1 cellular context compared by ENCODE assay signal in genomic region chr10:104327745-104328635, GRCh38.
TF ChIP-seq lines count a peak whose summit lies in the region.

No MANE protein-coding gene starts in this region.

TF ChIP-seq in GM23338, 12 proteins besides CTCF, POLR2A, EP300 and RAD21 (continued from another document):
- TF ChIP-seq, protein P1, sequence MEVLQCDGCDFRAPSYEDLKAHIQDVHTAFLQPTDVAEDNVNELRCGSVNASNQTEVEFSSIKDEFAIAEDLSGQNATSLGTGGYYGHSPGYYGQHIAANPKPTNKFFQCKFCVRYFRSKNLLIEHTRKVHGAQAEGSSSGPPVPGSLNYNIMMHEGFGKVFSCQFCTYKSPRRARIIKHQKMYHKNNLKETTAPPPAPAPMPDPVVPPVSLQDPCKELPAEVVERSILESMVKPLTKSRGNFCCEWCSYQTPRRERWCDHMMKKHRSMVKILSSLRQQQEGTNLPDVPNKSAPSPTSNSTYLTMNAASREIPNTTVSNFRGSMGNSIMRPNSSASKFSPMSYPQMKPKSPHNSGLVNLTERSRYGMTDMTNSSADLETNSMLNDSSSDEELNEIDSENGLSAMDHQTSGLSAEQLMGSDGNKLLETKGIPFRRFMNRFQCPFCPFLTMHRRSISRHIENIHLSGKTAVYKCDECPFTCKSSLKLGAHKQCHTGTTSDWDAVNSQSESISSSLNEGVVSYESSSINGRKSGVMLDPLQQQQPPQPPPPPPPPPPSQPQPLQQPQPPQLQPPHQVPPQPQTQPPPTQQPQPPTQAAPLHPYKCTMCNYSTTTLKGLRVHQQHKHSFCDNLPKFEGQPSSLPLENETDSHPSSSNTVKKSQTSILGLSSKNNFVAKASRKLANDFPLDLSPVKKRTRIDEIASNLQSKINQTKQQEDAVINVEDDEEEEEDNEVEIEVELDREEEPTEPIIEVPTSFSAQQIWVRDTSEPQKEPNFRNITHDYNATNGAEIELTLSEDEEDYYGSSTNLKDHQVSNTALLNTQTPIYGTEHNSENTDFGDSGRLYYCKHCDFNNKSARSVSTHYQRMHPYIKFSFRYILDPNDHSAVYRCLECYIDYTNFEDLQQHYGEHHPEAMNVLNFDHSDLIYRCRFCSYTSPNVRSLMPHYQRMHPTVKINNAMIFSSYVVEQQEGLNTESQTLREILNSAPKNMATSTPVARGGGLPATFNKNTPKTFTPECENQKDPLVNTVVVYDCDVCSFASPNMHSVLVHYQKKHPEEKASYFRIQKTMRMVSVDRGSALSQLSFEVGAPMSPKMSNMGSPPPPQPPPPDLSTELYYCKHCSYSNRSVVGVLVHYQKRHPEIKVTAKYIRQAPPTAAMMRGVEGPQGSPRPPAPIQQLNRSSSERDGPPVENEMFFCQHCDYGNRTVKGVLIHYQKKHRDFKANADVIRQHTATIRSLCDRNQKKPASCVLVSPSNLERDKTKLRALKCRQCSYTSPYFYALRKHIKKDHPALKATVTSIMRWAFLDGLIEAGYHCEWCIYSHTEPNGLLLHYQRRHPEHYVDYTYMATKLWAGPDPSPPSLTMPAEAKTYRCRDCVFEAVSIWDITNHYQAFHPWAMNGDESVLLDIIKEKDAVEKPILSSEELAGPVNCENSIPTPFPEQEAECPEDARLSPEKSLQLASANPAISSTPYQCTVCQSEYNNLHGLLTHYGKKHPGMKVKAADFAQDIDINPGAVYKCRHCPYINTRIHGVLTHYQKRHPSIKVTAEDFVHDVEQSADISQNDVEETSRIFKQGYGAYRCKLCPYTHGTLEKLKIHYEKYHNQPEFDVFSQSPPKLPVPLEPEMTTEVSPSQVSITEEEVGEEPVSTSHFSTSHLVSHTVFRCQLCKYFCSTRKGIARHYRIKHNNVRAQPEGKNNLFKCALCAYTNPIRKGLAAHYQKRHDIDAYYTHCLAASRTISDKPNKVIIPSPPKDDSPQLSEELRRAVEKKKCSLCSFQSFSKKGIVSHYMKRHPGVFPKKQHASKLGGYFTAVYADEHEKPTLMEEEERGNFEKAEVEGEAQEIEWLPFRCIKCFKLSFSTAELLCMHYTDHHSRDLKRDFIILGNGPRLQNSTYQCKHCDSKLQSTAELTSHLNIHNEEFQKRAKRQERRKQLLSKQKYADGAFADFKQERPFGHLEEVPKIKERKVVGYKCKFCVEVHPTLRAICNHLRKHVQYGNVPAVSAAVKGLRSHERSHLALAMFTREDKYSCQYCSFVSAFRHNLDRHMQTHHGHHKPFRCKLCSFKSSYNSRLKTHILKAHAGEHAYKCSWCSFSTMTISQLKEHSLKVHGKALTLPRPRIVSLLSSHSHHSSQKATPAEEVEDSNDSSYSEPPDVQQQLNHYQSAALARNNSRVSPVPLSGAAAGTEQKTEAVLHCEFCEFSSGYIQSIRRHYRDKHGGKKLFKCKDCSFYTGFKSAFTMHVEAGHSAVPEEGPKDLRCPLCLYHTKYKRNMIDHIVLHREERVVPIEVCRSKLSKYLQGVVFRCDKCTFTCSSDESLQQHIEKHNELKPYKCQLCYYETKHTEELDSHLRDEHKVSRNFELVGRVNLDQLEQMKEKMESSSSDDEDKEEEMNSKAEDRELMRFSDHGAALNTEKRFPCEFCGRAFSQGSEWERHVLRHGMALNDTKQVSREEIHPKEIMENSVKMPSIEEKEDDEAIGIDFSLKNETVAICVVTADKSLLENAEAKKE (CRISPR knock-in tag; IDR thresholded peaks at IDR 0.05) = no peak
- TF ChIP-seq EZH2 (IDR thresholded peaks at IDR 0.05; ENCODE audit: low read depth, unreplicated experiment) = no peak
- TF ChIP-seq, protein P2, sequence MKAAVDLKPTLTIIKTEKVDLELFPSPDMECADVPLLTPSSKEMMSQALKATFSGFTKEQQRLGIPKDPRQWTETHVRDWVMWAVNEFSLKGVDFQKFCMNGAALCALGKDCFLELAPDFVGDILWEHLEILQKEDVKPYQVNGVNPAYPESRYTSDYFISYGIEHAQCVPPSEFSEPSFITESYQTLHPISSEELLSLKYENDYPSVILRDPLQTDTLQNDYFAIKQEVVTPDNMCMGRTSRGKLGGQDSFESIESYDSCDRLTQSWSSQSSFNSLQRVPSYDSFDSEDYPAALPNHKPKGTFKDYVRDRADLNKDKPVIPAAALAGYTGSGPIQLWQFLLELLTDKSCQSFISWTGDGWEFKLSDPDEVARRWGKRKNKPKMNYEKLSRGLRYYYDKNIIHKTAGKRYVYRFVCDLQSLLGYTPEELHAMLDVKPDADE (IDR thresholded peaks at IDR 0.05) = no peak
